ENCODE assay signal across 12 cellular contexts in the genomic region with DNA sequence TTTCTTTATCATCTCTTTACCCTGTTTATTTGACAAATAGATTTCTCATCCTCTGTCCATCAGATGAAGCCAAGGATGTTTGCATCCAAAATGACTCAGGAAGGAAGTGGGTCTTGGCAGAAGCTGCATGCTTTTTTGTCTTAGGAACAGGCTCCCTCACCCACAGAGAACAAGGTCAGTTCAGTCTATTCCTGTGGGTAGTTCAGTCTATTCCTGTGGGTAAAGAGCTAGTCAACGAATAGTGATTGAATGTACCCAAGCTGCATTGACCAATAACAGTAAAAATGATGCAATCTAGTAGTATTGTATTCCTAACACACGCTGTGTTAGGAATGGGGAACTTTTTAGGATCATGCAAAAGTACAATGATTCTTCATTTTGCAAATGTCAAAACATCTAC.
DNase-seq lines count a peak whose midpoint lies in the region; ATAC-seq and TF ChIP-seq lines count a peak whose summit lies in the region.
"Had no signal": no experiment of that assay in that cellular context is flagged by ENCODE, and none has a peak within 500 bp of the region (broad histone marks: within the 10 kb centered on the region; RNA-seq: fewer than 3 reads in every experiment).

No MANE protein-coding gene starts in this region.

- H2BK15ac ChIP-seq in mesendoderm (replicated peaks; ENCODE audit: low read depth): no peak overlapping the region

- no peak overlapping the region for H3K18ac ChIP-seq in mesendoderm (ENCODE audit: low read length)

- H2BK5ac ChIP-seq in mesendoderm (ENCODE audit: low read length): no peak overlapping the region

- no peaks in the 10 kb centered on the region for H3K9me3 Mint-ChIP-seq in nephron

- no peak overlapping the region for H3K56ac ChIP-seq in mesendoderm (ENCODE audit: low read length)

- no peak overlapping the region for H3K4ac ChIP-seq in mesendoderm (ENCODE audit: low read depth, low read length)

- TF ChIP-seq CTCF in NB4 (IDR thresholded peaks at IDR 0.05; ENCODE audit: low read depth, low read length) (no peak), nephron (IDR thresholded peaks at IDR 0.05; ENCODE audit: unreplicated experiment in 3 of 3) (no peak), ovary (IDR thresholded peaks at IDR 0.05) (no peak)

- no peak overlapping the region for H3K4me3 Mint-ChIP-seq in nephron

- H3K27ac Mint-ChIP-seq in nephron: peak overlapping the region in 2 of 3 experiments; percentile 14 to 80

- H3K36me3 Mint-ChIP-seq in nephron (ENCODE audit: low read depth): no peaks in the 10 kb centered on the region

- no peaks in the 10 kb centered on the region for H3K4me1 ChIP-seq in mesendoderm (ENCODE audit: control insufficient read depth, low read depth, low read length)
- no peaks in the 10 kb centered on the region for H3K4me1 ChIP-seq in ovary (ENCODE audit: insufficient read depth)

- H3K4me3 ChIP-seq in NB4 (ENCODE audit: low read depth, low read length) (no peak overlapping the region), mesendoderm (ENCODE audit: low read length) (no peak overlapping the region), ovary (no peak overlapping the region)

- no peaks in the 10 kb centered on the region for H3K79me1 ChIP-seq in mesendoderm (ENCODE audit: low read length)

- peaks cover 27% of the 10 kb centered on the region for H3K4me1 Mint-ChIP-seq in nephron

- DNase-seq in AG20443 (ENCODE audit: low spot score): peak; percentile 76
- peak; percentile 12 for DNase-seq in NB4 (ENCODE audit: low read depth)
- DNase-seq in NK-92 treated with Interleukin-12 subunit alpha and Interleukin-12 subunit beta, amount 100 ng/mL, for 24 hours (lab: John Stamatoyannopoulos, UW): no peak
- no peak for DNase-seq in mesendoderm
- no peak for DNase-seq in GM19238 (ENCODE audit: insufficient read length, low spot score)
- DNase-seq in ovary: no peak
- DNase-seq: activated effector memory CD4-positive, alpha-beta T cell treated with Interleukin-2 at 50 U/mL for 16 hours; kidney; NCI-H1092; WERI-Rb-1 had no signal

- TF ChIP-seq POLR2A in NB4 (IDR thresholded peaks at IDR 0.05; ENCODE audit: extremely low read depth, insufficient read length): no peak
- no peak for TF ChIP-seq POLR2A in ovary (IDR thresholded peaks at IDR 0.05)

- WGBS in mesendoderm (ENCODE audit: extremely low coverage, insufficient coverage, low lambda C conversion rate): no CpG with 5 or more reads among the region's 2 CpGs
- 13 to 37% (median 22%) methylated on average over 2 of the region's 2 CpGs for WGBS in ovary, 3 donors

- ATAC-seq in esophagus mucosa: peak; percentile 43

- H3K36me3 ChIP-seq in mesendoderm (ENCODE audit: control insufficient read depth, insufficient read depth, low read length) (no peaks in the 10 kb centered on the region), ovary (no peaks in the 10 kb centered on the region)
- H3K36me3 ChIP-seq: WERI-Rb-1 had no signal

- no peak overlapping the region for H4K5ac ChIP-seq in mesendoderm (ENCODE audit: low read length)

- no peak overlapping the region for H4K8ac ChIP-seq in mesendoderm (ENCODE audit: low read depth, low read length)

- H3K79me2 ChIP-seq in mesendoderm (ENCODE audit: control insufficient read depth, insufficient read depth, low read length): no peaks in the 10 kb centered on the region

- no peak overlapping the region for H3K23ac ChIP-seq in mesendoderm (ENCODE audit: low read length)

- H3K27me3 ChIP-seq in mesendoderm (ENCODE audit: insufficient read depth, low read length, poor library complexity) (no peaks in the 10 kb centered on the region), ovary (no peaks in the 10 kb centered on the region)

- TF ChIP-seq EP300 in ovary (IDR thresholded peaks at IDR 0.05): no peak

- intact Hi-C loops in ovary (cut with DNase I): no loop called here

- H3K27me3 Mint-ChIP-seq in nephron (ENCODE audit: low read depth): no peaks in the 10 kb centered on the region

- no peak overlapping the region for H2BK120ac ChIP-seq in mesendoderm (ENCODE audit: low read depth, low read length)

- no peaks in the 10 kb centered on the region for H3K9me3 ChIP-seq in ovary

- no peak overlapping the region for H3K9ac ChIP-seq in mesendoderm (ENCODE audit: low read length)

- no peak overlapping the region for H3K4me2 ChIP-seq in mesendoderm (ENCODE audit: low read length)

- no peak overlapping the region for H3K27ac ChIP-seq in mesendoderm (ENCODE audit: low read depth, low read length)
- H3K27ac ChIP-seq in ovary: no peak overlapping the region
- H3K27ac ChIP-seq: WERI-Rb-1 had no signal

- no peak overlapping the region for H2AK5ac ChIP-seq in mesendoderm (ENCODE audit: low read length)

Comparison
In these comparisons a context has a peak if more than half of its experiments do, and no peak if none do; other contexts are left out.
1. DNase-seq: peak in AG20443 (single experiment) and NB4 (single experiment); none in NK-92 treated with Interleukin-12 subunit alpha and Interleukin-12 subunit beta, amount 100 ng/mL, for 24 hours (single experiment), mesendoderm (single experiment), GM19238 (single experiment) and ovary (0 of 5).